Comparison of ENCODE assay signal across 15 cellular contexts in genomic region chr11:73340164-73340563, GRCh38. TPM values are rescaled to one million over a fixed set of nuclear protein-coding genes. Genes with fewer than 3 reads are reported as not detected.
"Had no signal": no experiment of that assay in that cellular context is flagged by ENCODE, and none has a peak within 500 bp of the region (broad histone marks: within the 10 kb centered on the region; RNA-seq: fewer than 3 reads in every experiment).

No MANE protein-coding gene starts in this region.

- H3K9me3 Mint-ChIP-seq: activated CD4-positive, alpha-beta T cell treated with anti-CD3 and anti-CD28 coated beads, Interleukin-2, amount 10 ng/mL, durations not matched to agents 7 days and 5 days; activated naive CD8-positive, alpha-beta T cell treated with anti-CD3 and anti-CD28 coated beads, Interleukin-2, amount 50 U/mL, for 24 hours; stimulated activated effector memory CD8-positive, alpha-beta T cell treated with anti-CD3 and anti-CD28 coated beads, Interleukin-12 subunit alpha, Interleukin-12 subunit beta, amount 100 ng/mL, for 72 hours had no signal

- H3K36me3 ChIP-seq: colonic mucosa, right atrium auricular region had no signal

- H3K27ac ChIP-seq: colonic mucosa, heart right ventricle, right atrium auricular region, WERI-Rb-1 had no signal

- H3K27me3 Mint-ChIP-seq: activated CD4-positive, alpha-beta T cell treated with anti-CD3 and anti-CD28 coated beads, Interleukin-2, amount 10 ng/mL, durations not matched to agents 7 days and 5 days; activated naive CD8-positive, alpha-beta T cell treated with anti-CD3 and anti-CD28 coated beads, Interleukin-2, amount 50 U/mL, for 24 hours had no signal

- H3K9me3 ChIP-seq: colonic mucosa, heart right ventricle, right atrium auricular region, tibial artery had no signal

- H3K4me3 Mint-ChIP-seq: activated CD4-positive, alpha-beta T cell treated with anti-CD3 and anti-CD28 coated beads, Interleukin-2, amount 10 ng/mL, durations not matched to agents 7 days and 5 days; activated naive CD8-positive, alpha-beta T cell treated with anti-CD3 and anti-CD28 coated beads, Interleukin-2, amount 50 U/mL, for 24 hours; stimulated activated effector memory CD8-positive, alpha-beta T cell treated with anti-CD3 and anti-CD28 coated beads, Interleukin-12 subunit alpha, Interleukin-12 subunit beta, amount 100 ng/mL, for 72 hours had no signal

- H3K4me3 ChIP-seq: colonic mucosa, heart right ventricle, right atrium auricular region, smooth muscle cell, tibial artery had no signal

- DNase-seq: activated CD4-positive, alpha-beta T cell treated with anti-CD3 and anti-CD28 coated beads, Interleukin-2, amount 10 ng/mL, durations not matched to agents 7 days and 5 days; activated CD8-positive, alpha-beta memory T cell treated with anti-CD3 and anti-CD28 coated beads for 24 hours; activated naive CD4-positive, alpha-beta T cell treated with Interleukin-2 at 50 U/mL for 16 hours; activated naive CD8-positive, alpha-beta T cell treated with anti-CD3 and anti-CD28 coated beads, Interleukin-2, amount 50 U/mL, for 24 hours; colonic mucosa; effector CD4-positive, alpha-beta T cell; heart right ventricle; kidney; left ventricle myocardium superior; mesenchymal stem cell; tibial artery; WERI-Rb-1 had no signal

- H3K27ac Mint-ChIP-seq: activated CD4-positive, alpha-beta T cell treated with anti-CD3 and anti-CD28 coated beads, Interleukin-2, amount 10 ng/mL, durations not matched to agents 7 days and 5 days; activated naive CD8-positive, alpha-beta T cell treated with anti-CD3 and anti-CD28 coated beads, Interleukin-2, amount 50 U/mL, for 24 hours; stimulated activated effector memory CD8-positive, alpha-beta T cell treated with anti-CD3 and anti-CD28 coated beads, Interleukin-12 subunit alpha, Interleukin-12 subunit beta, amount 100 ng/mL, for 72 hours had no signal

- H3K36me3 Mint-ChIP-seq: stimulated activated effector memory CD8-positive, alpha-beta T cell treated with anti-CD3 and anti-CD28 coated beads, Interleukin-12 subunit alpha, Interleukin-12 subunit beta, amount 100 ng/mL, for 72 hours had no signal

- H3K4me2 ChIP-seq: smooth muscle cell had no signal

- H3K27me3 ChIP-seq: colonic mucosa, heart right ventricle, right atrium auricular region, tibial artery had no signal

- H3K4me1 Mint-ChIP-seq: activated CD4-positive, alpha-beta T cell treated with anti-CD3 and anti-CD28 coated beads, Interleukin-2, amount 10 ng/mL, durations not matched to agents 7 days and 5 days; stimulated activated effector memory CD8-positive, alpha-beta T cell treated with anti-CD3 and anti-CD28 coated beads, Interleukin-12 subunit alpha, Interleukin-12 subunit beta, amount 100 ng/mL, for 72 hours had no signal

- H3K4me1 ChIP-seq: colonic mucosa had no signal

RNA-seq across cellular contexts. Expression of gene ARHGEF17, which starts 32.1 kb away (rescaled TPM):
- total RNA-seq: activated CD4-positive, alpha-beta T cell treated with anti-CD3 and anti-CD28 coated beads, Interleukin-2, amount 10 ng/mL, durations not matched to agents 7 days and 5 days had no signal
